1 cellular context compared by ENCODE assay signal in genomic region chr16:74999683-75000480, GRCh38.
TF ChIP-seq lines count a peak whose summit lies in the region.

No MANE protein-coding gene starts in this region.

TF ChIP-seq in HCT116, 20 proteins besides CTCF, POLR2A, EP300 and RAD21 (continued from another document):
- no peak for TF ChIP-seq REST (IDR thresholded peaks at IDR 0.05; ENCODE audit: low read depth)
- no peak for TF ChIP-seq EZH2 (IDR thresholded peaks at IDR 0.05)
- TF ChIP-seq YY1 (IDR thresholded peaks at IDR 0.05; ENCODE audit: extremely low read depth, insufficient replicate concordance, low read depth, low read length): no peak
- TF ChIP-seq, protein P1, sequence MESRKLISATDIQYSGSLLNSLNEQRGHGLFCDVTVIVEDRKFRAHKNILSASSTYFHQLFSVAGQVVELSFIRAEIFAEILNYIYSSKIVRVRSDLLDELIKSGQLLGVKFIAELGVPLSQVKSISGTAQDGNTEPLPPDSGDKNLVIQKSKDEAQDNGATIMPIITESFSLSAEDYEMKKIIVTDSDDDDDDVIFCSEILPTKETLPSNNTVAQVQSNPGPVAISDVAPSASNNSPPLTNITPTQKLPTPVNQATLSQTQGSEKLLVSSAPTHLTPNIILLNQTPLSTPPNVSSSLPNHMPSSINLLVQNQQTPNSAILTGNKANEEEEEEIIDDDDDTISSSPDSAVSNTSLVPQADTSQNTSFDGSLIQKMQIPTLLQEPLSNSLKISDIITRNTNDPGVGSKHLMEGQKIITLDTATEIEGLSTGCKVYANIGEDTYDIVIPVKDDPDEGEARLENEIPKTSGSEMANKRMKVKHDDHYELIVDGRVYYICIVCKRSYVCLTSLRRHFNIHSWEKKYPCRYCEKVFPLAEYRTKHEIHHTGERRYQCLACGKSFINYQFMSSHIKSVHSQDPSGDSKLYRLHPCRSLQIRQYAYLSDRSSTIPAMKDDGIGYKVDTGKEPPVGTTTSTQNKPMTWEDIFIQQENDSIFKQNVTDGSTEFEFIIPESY (IDR thresholded peaks at IDR 0.05; ENCODE audit: extremely low read depth, insufficient replicate concordance, low read length): no peak
- TF ChIP-seq, protein P2, sequence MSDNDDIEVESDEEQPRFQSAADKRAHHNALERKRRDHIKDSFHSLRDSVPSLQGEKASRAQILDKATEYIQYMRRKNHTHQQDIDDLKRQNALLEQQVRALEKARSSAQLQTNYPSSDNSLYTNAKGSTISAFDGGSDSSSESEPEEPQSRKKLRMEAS (IDR thresholded peaks at IDR 0.05): no peak
- TF ChIP-seq EZH2phosphoT487 (IDR thresholded peaks at IDR 0.05; ENCODE audit: borderline replicate concordance): no peak
- TF ChIP-seq TCF7L2 (IDR thresholded peaks at IDR 0.05; ENCODE audit: borderline replicate concordance, extremely low read depth, insufficient read depth, insufficient read length): no peak
- TF ChIP-seq ZNF274 (IDR thresholded peaks at IDR 0.05; ENCODE audit: low read depth, low read length): no peak
- TF ChIP-seq FOSL1 (IDR thresholded peaks at IDR 0.05; ENCODE audit: low read depth): no peak
- no peak for TF ChIP-seq POLR2AphosphoS5 (IDR thresholded peaks at IDR 0.05; ENCODE audit: low read depth, low read length)
- no peak for TF ChIP-seq SRF (IDR thresholded peaks at IDR 0.05; ENCODE audit: low read depth)
- TF ChIP-seq SIN3A (IDR thresholded peaks at IDR 0.05; ENCODE audit: low read depth): no peak
- no peak for TF ChIP-seq EGR1 (IDR thresholded peaks at IDR 0.05; ENCODE audit: low read depth)
- no peak for TF ChIP-seq JUND (IDR thresholded peaks at IDR 0.05)
- no peak for TF ChIP-seq SP1 (IDR thresholded peaks at IDR 0.05; ENCODE audit: low read depth)
